7 cellular contexts compared by ENCODE assay signal in the genomic region with DNA sequence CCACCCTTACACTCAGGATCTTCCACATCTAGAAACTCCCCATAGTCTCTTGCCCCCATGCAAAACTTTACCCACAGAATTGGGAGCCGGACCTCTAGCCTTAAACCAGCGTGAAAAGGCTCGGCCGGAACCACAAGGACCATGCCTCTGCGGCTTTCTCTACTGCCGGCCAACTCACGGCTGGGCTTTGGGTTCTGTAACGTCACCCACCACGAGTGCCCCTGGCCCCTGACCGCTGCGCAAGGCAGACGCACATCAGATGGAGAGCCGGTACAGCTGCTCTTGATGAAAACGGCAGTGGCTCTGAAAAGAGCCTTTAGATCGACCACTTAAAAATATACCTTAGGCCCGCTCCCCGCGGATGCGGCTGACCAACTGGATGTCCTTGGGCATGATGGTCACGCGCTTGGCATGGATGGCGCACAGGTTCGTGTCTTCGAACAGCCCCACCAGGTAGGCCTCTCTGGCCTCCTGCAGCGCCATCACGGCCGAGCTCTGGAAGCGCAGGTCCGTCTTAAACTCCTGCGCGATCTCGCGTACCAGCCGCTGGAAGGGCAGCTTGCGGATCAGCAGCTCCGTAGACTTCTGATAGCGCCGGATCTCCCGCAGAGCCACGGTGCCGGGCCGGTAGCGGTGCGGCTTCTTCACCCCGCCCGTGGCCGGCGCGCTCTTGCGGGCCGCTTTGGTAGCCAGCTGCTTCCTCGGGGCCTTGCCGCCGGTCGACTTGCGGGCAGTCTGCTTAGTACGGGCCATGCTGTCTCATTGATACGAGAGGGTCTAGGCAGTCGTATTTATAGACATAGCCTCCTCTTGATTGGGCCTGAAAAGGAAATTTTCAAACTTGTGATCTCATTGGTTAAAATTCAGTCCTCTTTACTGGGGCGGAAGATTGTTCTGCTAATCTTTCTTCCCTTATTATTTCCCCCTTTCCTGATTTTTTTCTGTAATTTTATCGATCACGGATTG.
DNase-seq lines count a peak whose midpoint lies in the region; ATAC-seq lines count a peak whose summit lies in the region.
"Not testable (repeated sequence)": the region's sequence is repeated elsewhere in the genome, so short reads cannot be mapped to it uniquely, and the experiment has no call there.

No MANE protein-coding gene starts in this region.

- CTCF ChIA-PET in T-cell (lab: Charles Lee): not testable (repeated sequence)

- H4K20me1 ChIP-seq in GM23248 (ENCODE audit: insufficient read depth): not testable (repeated sequence)

- POLR2A ChIA-PET in T-cell (lab: Charles Lee): not testable (repeated sequence)

- H3K4me3 ChIP-seq in GM23248: peak overlapping the region; percentile 63
- peak overlapping the region; percentile 29 for H3K4me3 ChIP-seq in ectodermal cell (ENCODE audit: insufficient read depth, low read depth, low read length)

- not testable (repeated sequence) for H3K4me1 ChIP-seq in GM23248 (ENCODE audit: insufficient read depth); ectodermal cell (ENCODE audit: control insufficient read depth, insufficient read depth, low read length)

- H3K4me1 Mint-ChIP-seq in T-cell: not testable (repeated sequence)

- not testable (repeated sequence) for H3F3A ChIP-seq in GM23248 (ENCODE audit: insufficient read depth)

- not testable (repeated sequence) for H3K79me2 ChIP-seq in GM23248 (ENCODE audit: insufficient read depth)

- H3K9ac ChIP-seq in GM23248: peak overlapping the region; percentile 63

- H3K36me3 Mint-ChIP-seq in T-cell: not testable (repeated sequence)

- H3K27me3 Mint-ChIP-seq in T-cell: not testable (repeated sequence)

- peak overlapping the region; percentile 41; the same call in 1 of the 2 replicates for H3K27ac ChIP-seq in GM23248
- H3K27ac ChIP-seq in ectodermal cell (ENCODE audit: insufficient read depth, low read depth, low read length, poor library complexity, severe bottlenecking): not testable (repeated sequence)

- peak overlapping the region in 2 of 3 donors; percentile 66 to 67 for H3K4me3 Mint-ChIP-seq in T-cell

- not testable (repeated sequence) for H3K9me3 ChIP-seq in GM23248 (ENCODE audit: low read depth); ectodermal cell (ENCODE audit: control insufficient read depth, low read length)

- 3 to 6% methylated on average over 8 to 19 of the region's 62 CpGs for WGBS in GM23248 (ENCODE audit: low coverage in 1 of 2, low lambda C conversion rate in 2 of 2, missing lambda C conversion rate in 2 of 2), 2 experiments
- 2% methylated on average over 30 to 31 of the region's 62 CpGs for whole genome bisulfite sequencing in ectodermal cell, 2 experiments

- intact Hi-C loops in left ventricle myocardium superior (cut with micrococcal nuclease): not testable (repeated sequence)

- H3K9me3 Mint-ChIP-seq in T-cell: not testable (repeated sequence)

- ATAC-seq in T-cell (replicated peaks in 1 of 4) (peak; percentile 26 to 51 (median 45)), left ventricle myocardium superior (peak; percentile 50)

- H3K27ac Mint-ChIP-seq in T-cell: not testable (repeated sequence)

- peak; percentile 33 for DNase-seq in GM23248
- DNase-seq in T-cell: peak in 13 of 34 experiments; percentile 0 to 25 (median 8)
- peak; percentile 68 for DNase-seq in activated effector memory CD4-positive, alpha-beta T cell treated with anti-CD3 and anti-CD28 coated beads, Interleukin-2, amount 50 U/mL, for 16 hours
- peak; percentile 54 for DNase-seq in left ventricle myocardium superior
- DNase-seq in mucosa of gallbladder (ENCODE audit: low spot score): peak; percentile 26
- DNase-seq in stimulated activated CD4-positive, alpha-beta T cell treated with anti-CD3 and anti-CD28 coated beads, Interleukin-15, amount 100 ng/mL, for 48 hours (ENCODE audit: low read depth in 2 of 2): peak; percentile 8 to 16

- peak overlapping the region; percentile 48 for H3K4me2 ChIP-seq in GM23248 (ENCODE audit: unreplicated experiment)

- in situ Hi-C loops in GM23248 (cut with MboI): not testable (repeated sequence)

- not testable (repeated sequence) for H3K27me3 ChIP-seq in GM23248 (replicated peaks; ENCODE audit: insufficient read depth); ectodermal cell (ENCODE audit: control insufficient read depth, insufficient read depth, low read length, poor library complexity, severe bottlenecking)

- peak overlapping the region; percentile 66 for H2AFZ ChIP-seq in GM23248

- H3K36me3 ChIP-seq in GM23248 (ENCODE audit: low read depth); ectodermal cell (ENCODE audit: control insufficient read depth, insufficient read depth, low read length): not testable (repeated sequence)

- H3K9me2 ChIP-seq in GM23248 (ENCODE audit: insufficient read depth): not testable (repeated sequence)
